In genomic region chrX:137915466-137915865, GRCh38 we compare ENCODE assay signal across 16 cellular contexts.
DNase-seq lines count a peak whose midpoint lies in the region; TF ChIP-seq lines count a peak whose summit lies in the region.
"Had no signal": no experiment of that assay in that cellular context is flagged by ENCODE, and none has a peak within 500 bp of the region (broad histone marks: within the 10 kb centered on the region; RNA-seq: fewer than 3 reads in every experiment).

No MANE protein-coding gene starts in this region.

- intact Hi-C loops in PC-9 (cut with micrococcal nuclease; ENCODE audit: unreplicated experiment) = no loop called here

- H3K4me1 Mint-ChIP-seq in glutamatergic neuron (ENCODE audit: low read depth, unreplicated experiment) = peaks cover 13% of the 10 kb centered on the region
- H3K4me1 Mint-ChIP-seq: CD4-positive, alpha-beta memory T cell had no signal

- H3K36me3 Mint-ChIP-seq in glutamatergic neuron (ENCODE audit: unreplicated experiment) = no peaks in the 10 kb centered on the region
- H3K36me3 Mint-ChIP-seq: CD4-positive, alpha-beta memory T cell had no signal

- H3K27me3 ChIP-seq in PC-9 (ENCODE audit: insufficient read depth, low read depth) = no peaks in the 10 kb centered on the region; the same call in 1 of the 2 replicates

- no peaks in the 10 kb centered on the region for H3K79me2 ChIP-seq in PC-9 (ENCODE audit: low read depth)

- no peaks in the 10 kb centered on the region for H3K36me3 ChIP-seq in PC-9 (ENCODE audit: low read depth)
- H3K36me3 ChIP-seq: BLaER1 treated with 17β-estradiol and CSF1 and Interleukin-3, amounts not matched to agents 10 nM and 100 nM had no signal

- no peak overlapping the region for H3K27ac ChIP-seq in PC-9
- H3K27ac ChIP-seq: BLaER1 treated with 17β-estradiol and CSF1 and Interleukin-3, amounts not matched to agents 10 nM and 100 nM had no signal

- no peak overlapping the region for H3K4me3 ChIP-seq in PC-9
- H3K4me3 ChIP-seq: BLaER1 treated with 17β-estradiol and CSF1 and Interleukin-3, amounts not matched to agents 10 nM and 100 nM had no signal

- no TSS peak for BruUV-seq in PC-9 (replicated peaks; lab: Mats Ljungman, UMichigan)

- CTCF ChIA-PET in PC-9 (lab: Charles Lee) = no interaction called here

- TF ChIP-seq CTCF in glutamatergic neuron (IDR thresholded peaks at IDR 0.05; ENCODE audit: partially characterized antibody, unreplicated experiment) (no peak), PC-9 (conservative IDR thresholded peaks at IDR 0.05) (no peak)

- peak; percentile 63 for DNase-seq in DMS 273 treated with DMSO at 0.1 percent for 48 hours (lab: John Stamatoyannopoulos, UW)
- DNase-seq in NCI-H1092 (lab: John Stamatoyannopoulos, UW) = peak; percentile 18
- peak; percentile 34 for DNase-seq in NCI-H524 treated with DMSO at 0.1 percent for 48 hours (lab: John Stamatoyannopoulos, UW)
- no peak for DNase-seq in glutamatergic neuron
- DNase-seq in PC-9 = no peak
- no peak for DNase-seq in activated CD4-positive, alpha-beta T cell treated with anti-CD3 and anti-CD28 coated beads, Interleukin-2, amount 50 U/mL, for 4 hours
- DNase-seq in DMS153 (lab: John Stamatoyannopoulos, UW) = no peak
- DNase-seq: Caco-2; CD4-positive, alpha-beta memory T cell; GDM1; Kasumi-1; NCI-H1436 treated with DMSO at 0.1 percent for 48 hours; NCI-H2081; NCI-H82; SK-N-SH had no signal

- POLR2A ChIA-PET in PC-9 (lab: Charles Lee; ENCODE audit: unreplicated experiment) = no interaction called here

- H3K9me3 ChIP-seq in PC-9 (ENCODE audit: insufficient read depth, low read depth) = no peaks in the 10 kb centered on the region
- H3K9me3 ChIP-seq: Caco-2, SK-N-SH had no signal

- H3K4me2 ChIP-seq in PC-9 = no peak overlapping the region
- H3K4me2 ChIP-seq: BLaER1 treated with 17β-estradiol and CSF1 and Interleukin-3, amounts not matched to agents 10 nM and 100 nM; SK-N-SH had no signal

- no peaks in the 10 kb centered on the region for H3F3A ChIP-seq in PC-9 (ENCODE audit: insufficient read depth, low read depth)

- H3K27ac Mint-ChIP-seq in glutamatergic neuron (ENCODE audit: unreplicated experiment) = peak overlapping the region; percentile 94
- H3K27ac Mint-ChIP-seq: CD4-positive, alpha-beta memory T cell had no signal

- H3K4me3 Mint-ChIP-seq in glutamatergic neuron (ENCODE audit: unreplicated experiment) = peak overlapping the region; percentile 73
- H3K4me3 Mint-ChIP-seq: CD4-positive, alpha-beta memory T cell had no signal

- no peaks in the 10 kb centered on the region for H3K9me3 Mint-ChIP-seq in glutamatergic neuron (ENCODE audit: unreplicated experiment)
- H3K9me3 Mint-ChIP-seq: CD4-positive, alpha-beta memory T cell had no signal

- no peaks in the 10 kb centered on the region for H4K20me1 ChIP-seq in PC-9 (ENCODE audit: insufficient read depth)
- H4K20me1 ChIP-seq: BLaER1 treated with 17β-estradiol and CSF1 and Interleukin-3, amounts not matched to agents 10 nM and 100 nM had no signal

- H3K9me2 ChIP-seq in PC-9 (ENCODE audit: insufficient read depth) = no peaks in the 10 kb centered on the region; the same call in 1 of the 2 replicates
- H3K9me2 ChIP-seq: SK-N-SH had no signal

- H3K27me3 Mint-ChIP-seq in glutamatergic neuron (ENCODE audit: unreplicated experiment) = no peaks in the 10 kb centered on the region
- H3K27me3 Mint-ChIP-seq: CD4-positive, alpha-beta memory T cell had no signal

- no peaks in the 10 kb centered on the region for H3K4me1 ChIP-seq in PC-9 (replicated peaks; ENCODE audit: insufficient read depth)
- H3K4me1 ChIP-seq: BLaER1 treated with 17β-estradiol and CSF1 and Interleukin-3, amounts not matched to agents 10 nM and 100 nM; Caco-2 had no signal

- H2AFZ ChIP-seq in PC-9 = no peak overlapping the region

Comparison
In these comparisons a context has a peak if more than half of its experiments do, and no peak if none do; other contexts are left out.
1. DNase-seq: peak in DMS 273 treated with DMSO at 0.1 percent for 48 hours (single experiment), NCI-H1092 (single experiment) and NCI-H524 treated with DMSO at 0.1 percent for 48 hours (single experiment); none in glutamatergic neuron (single experiment), PC-9 (0 of 2), activated CD4-positive, alpha-beta T cell treated with anti-CD3 and anti-CD28 coated beads, Interleukin-2, amount 50 U/mL, for 4 hours (0 of 2) and DMS153 (single experiment).